Comparison of ENCODE assay signal across 8 cellular contexts in genomic region chr5:81751836-81752643, GRCh38. TPM values are rescaled to one million over a fixed set of nuclear protein-coding genes. Genes with fewer than 3 reads are reported as not detected.
DNase-seq lines count a peak whose midpoint lies in the region; ATAC-seq and TF ChIP-seq lines count a peak whose summit lies in the region.

No MANE protein-coding gene starts in this region.

- H2BK120ac ChIP-seq in mesenchymal stem cell (ENCODE audit: low read depth, low read length), result peak overlapping the region; percentile 100

- BruUV-seq in OCI-LY7 (replicated peaks; lab: Mats Ljungman, UMichigan), result no TSS peak

- peaks cover 35% of the 10 kb centered on the region for H3K4me1 ChIP-seq in OCI-LY7 (ENCODE audit: insufficient read depth, low read length, poor library complexity, severe bottlenecking)
- H3K4me1 ChIP-seq in mesenchymal stem cell (ENCODE audit: control insufficient read depth, insufficient read depth, low read depth, low read length), result peaks cover 4% of the 10 kb centered on the region
- peaks cover 4 to 40% (median 21%) of the 10 kb centered on the region in 4 donors for H3K4me1 ChIP-seq in transverse colon

- CTCF ChIA-PET in OCI-LY7 (lab: Charles Lee; ENCODE audit: unreplicated experiment), result no interaction called here

- no peaks in the 10 kb centered on the region for H3K9me3 Mint-ChIP-seq in chondrocyte (ENCODE audit: low read depth)

- peak overlapping the region; percentile 73 for H2AFZ ChIP-seq in OCI-LY7 (ENCODE audit: low read length)
- H2AFZ ChIP-seq in mesenchymal stem cell (ENCODE audit: low read depth, low read length), result no peak overlapping the region

- H2BK12ac ChIP-seq in mesenchymal stem cell (ENCODE audit: low read length in 2 of 2), result peak overlapping the region; percentile 57 to 64

- in situ Hi-C loops in transverse colon (cut with MboI; ENCODE audit: low pct_ligation_motif_present in 1 of 4, low pct_unique_long_range_greater_than_20kb in 1 of 4, low sequenced_read_pairs in 3 of 4), result loop anchor here in 2 of 4 donors (10.0 kb wide), 1 partner anchor 93 kb away; no protein-coding TSS in a partner anchor

- DNase-seq in NOMO-1 treated with DMSO at 0.1 percent for 48 hours (lab: John Stamatoyannopoulos, UW; ENCODE audit: unreplicated experiment), result peak; percentile 16
- DNase-seq in NOMO-1 treated with dmso at 0.1 percent for 144 hours (lab: John Stamatoyannopoulos, UW; ENCODE audit: unreplicated experiment), result no peak
- DNase-seq in OCI-LY7 (ENCODE audit: low spot score), result no peak
- DNase-seq in chondrocyte (ENCODE audit: low spot score), result no peak
- DNase-seq in mesenchymal stem cell, result no peak
- no peak for DNase-seq in transverse colon
- DNase-seq in DMS153 treated with DMSO at 0.1 percent for 48 hours (lab: John Stamatoyannopoulos, UW; ENCODE audit: unreplicated experiment), result no peak

- peak overlapping the region; percentile 67 for H3K4me3 Mint-ChIP-seq in chondrocyte (ENCODE audit: unreplicated experiment)

- intact Hi-C loops in OCI-LY7 (cut with micrococcal nuclease; ENCODE audit: unreplicated experiment), result loop anchor here (1.0 to 10.0 kb wide), 6 partner anchors 35 to 473 kb away; no protein-coding TSS in a partner anchor
- intact Hi-C loops in transverse colon (cut with DNase I; ENCODE audit: low total_unique reads), result loop anchor here (1.0 to 5.0 kb wide), 2 partner anchors 99 to 245 kb away; no protein-coding TSS in a partner anchor

- H3K18ac ChIP-seq in mesenchymal stem cell (ENCODE audit: low read depth in 1 of 2, low read length in 2 of 2), result peak overlapping the region; percentile 90 to 98

- H2BK15ac ChIP-seq in mesenchymal stem cell (ENCODE audit: low read depth, poor library complexity, severe bottlenecking), result peak overlapping the region; percentile 99

- H3K4me3 ChIP-seq in OCI-LY7 (ENCODE audit: low read depth, low read length, poor library complexity, severe bottlenecking), result peak overlapping the region; percentile 91
- peak overlapping the region; percentile 60 to 72 for H3K4me3 ChIP-seq in mesenchymal stem cell (ENCODE audit: insufficient read depth in 1 of 2, low read depth in 1 of 2, low read length in 2 of 2)
- peak overlapping the region; percentile 27 to 97 (median 84) for H3K4me3 ChIP-seq in transverse colon

- no peaks in the 10 kb centered on the region for H3K27me3 Mint-ChIP-seq in chondrocyte (ENCODE audit: low read depth)

- H2AK5ac ChIP-seq in mesenchymal stem cell (ENCODE audit: low read length, severe bottlenecking), result peak overlapping the region; percentile 50

- 13% methylated on average over 30 of the region's 37 CpGs for WGBS in mesenchymal stem cell
- WGBS in transverse colon (ENCODE audit: low coverage in 1 of 2), 2 donors, result 29 to 96% methylated on average over 5 to 34 of the region's 37 CpGs

- peak overlapping the region in 1 of 2 experiments; percentile 51 for H3K14ac ChIP-seq in mesenchymal stem cell (ENCODE audit: low read length in 2 of 2)

- H3K27ac ChIP-seq in OCI-LY7 (ENCODE audit: low read depth, low read length, poor library complexity, severe bottlenecking) (peak overlapping the region; percentile 88), mesenchymal stem cell (ENCODE audit: low read length, poor library complexity, severe bottlenecking) (peak overlapping the region; percentile 59), transverse colon (peak overlapping the region; percentile 93 to 99 (median 97))

- H3K27me3 ChIP-seq in mesenchymal stem cell (ENCODE audit: control insufficient read depth in 1 of 2, insufficient read depth in 1 of 2, low read length in 2 of 2), result no peaks in the 10 kb centered on the region
- no peaks in the 10 kb centered on the region for H3K27me3 ChIP-seq in transverse colon

- no peak for ATAC-seq in GM21529 (IDR thresholded peaks at IDR 0.05; ENCODE audit: unreplicated experiment)

- peaks cover 66% of the 10 kb centered on the region for H3K4me1 Mint-ChIP-seq in chondrocyte (ENCODE audit: low read depth)

- no peak for TF ChIP-seq CTCF in OCI-LY7 (conservative IDR thresholded peaks at IDR 0.05; ENCODE audit: low read length)
- TF ChIP-seq CTCF in chondrocyte (IDR thresholded peaks at IDR 0.05), result no peak
- TF ChIP-seq CTCF in transverse colon (IDR thresholded peaks at IDR 0.05), result no peak

- H3K79me2 ChIP-seq in OCI-LY7 (ENCODE audit: insufficient read depth, low read depth, low read length), result peaks cover 24% of the 10 kb centered on the region

- peak overlapping the region; percentile 82 for H3K4me2 ChIP-seq in OCI-LY7 (ENCODE audit: low read length)
- H3K4me2 ChIP-seq in mesenchymal stem cell (ENCODE audit: low read length, poor library complexity, severe bottlenecking), result peak overlapping the region; percentile 69

- peak overlapping the region; percentile 93 for H3K9ac ChIP-seq in mesenchymal stem cell (ENCODE audit: low read length)

- H2BK5ac ChIP-seq in mesenchymal stem cell (ENCODE audit: low read depth, low read length, poor library complexity, severe bottlenecking), result peak overlapping the region; percentile 93

- peak overlapping the region; percentile 97 to 100 for H3K4ac ChIP-seq in mesenchymal stem cell (ENCODE audit: low read depth in 1 of 2, low read length in 2 of 2)

- H3K27ac Mint-ChIP-seq in chondrocyte (ENCODE audit: unreplicated experiment), result peak overlapping the region; percentile 82

- H3K9me2 ChIP-seq in OCI-LY7 (ENCODE audit: insufficient read depth, low read length), result no peaks in the 10 kb centered on the region

- peaks cover 2% of the 10 kb centered on the region for H3K79me1 ChIP-seq in mesenchymal stem cell (replicated peaks; ENCODE audit: low read length, poor library complexity, severe bottlenecking)

- no peak for TF ChIP-seq EP300 in transverse colon (IDR thresholded peaks at IDR 0.05; ENCODE audit: low read depth)

- H4K91ac ChIP-seq in mesenchymal stem cell (ENCODE audit: low read length), result peak overlapping the region; percentile 100

- no peaks in the 10 kb centered on the region for H3K36me3 Mint-ChIP-seq in chondrocyte (ENCODE audit: low read depth)

- H3K23ac ChIP-seq in mesenchymal stem cell (ENCODE audit: low read length in 2 of 2), result peak overlapping the region in 1 of 2 experiments; percentile 83

- no peaks in the 10 kb centered on the region for H3K9me3 ChIP-seq in OCI-LY7 (ENCODE audit: low read length)
- H3K9me3 ChIP-seq in mesenchymal stem cell (ENCODE audit: control insufficient read depth, low read length), result no peaks in the 10 kb centered on the region
- H3K9me3 ChIP-seq in transverse colon, result no peaks in the 10 kb centered on the region

- peak overlapping the region; percentile 100 for H4K8ac ChIP-seq in mesenchymal stem cell (ENCODE audit: low read length)

- TF ChIP-seq POLR2A in transverse colon (IDR thresholded peaks at IDR 0.05), result no peak

- peaks cover 6% of the 10 kb centered on the region; the same call in 1 of the 2 replicates for H3K36me3 ChIP-seq in OCI-LY7 (ENCODE audit: insufficient read depth, low read length)
- H3K36me3 ChIP-seq in mesenchymal stem cell (ENCODE audit: control insufficient read depth in 1 of 2, insufficient read depth in 2 of 2, low read depth in 1 of 2, low read length in 2 of 2), result no peaks in the 10 kb centered on the region
- no peaks in the 10 kb centered on the region for H3K36me3 ChIP-seq in transverse colon

- 0 out of 2 replicates have a peak, but pooled peaks cover under 1% of the 10 kb centered on the region for H4K20me1 ChIP-seq in OCI-LY7 (ENCODE audit: insufficient read depth, low read length)

- POLR2A ChIA-PET in OCI-LY7 (lab: Charles Lee), result interaction anchor here (0.6 to 4.2 kb wide), 12 partner anchors 10 to 417 kb away, joined by 3 to 81 read pairs (median 4); no protein-coding TSS in a partner anchor

RNA-seq across cellular contexts. Expression of gene SSBP2, which starts 1.1 kb away (rescaled TPM):
- total RNA-seq in OCI-LY7 (2014; rRNA removed; shearing (Covaris generic)), result 131 and 172 TPM in 2 replicates
- total RNA-seq in OCI-LY7 (2022), result 140 and 160 TPM in 2 replicates
- total RNA-seq in chondrocyte, result 47.9 to 61.4 TPM (median 52.0 TPM) in 3 replicates
- 18.3 TPM for polyA plus RNA-seq in mesenchymal stem cell (2013, experiment 1 of 2)
- polyA plus RNA-seq in mesenchymal stem cell (2013, experiment 2 of 2), result 17.5 TPM
- 10 to 100 TPM; 22.8 to 50.4 (median 34.4) TPM for total RNA-seq in transverse colon
